Comparison of ENCODE assay signal across 8 cellular contexts in genomic region chr20:62822788-62823651, GRCh38. TPM values are rescaled to one million over a fixed set of nuclear protein-coding genes. Genes with fewer than 3 reads are reported as not detected.
DNase-seq lines count a peak whose midpoint lies in the region; ATAC-seq and TF ChIP-seq lines count a peak whose summit lies in the region.

No MANE protein-coding gene starts in this region.

- H3K27me3 ChIP-seq in prostate gland (replicated peaks; ENCODE audit: insufficient read depth): no peaks in the 10 kb centered on the region

- no peaks in the 10 kb centered on the region for H3K9me3 ChIP-seq in prostate gland

- no peak overlapping the region for H3K4me3 Mint-ChIP-seq in activated T-cell treated with anti-CD3 and anti-CD28 coated beads, Interleukin-2, amount 50 U/mL, for 4 hours
- no peak overlapping the region for H3K4me3 Mint-ChIP-seq in activated T-cell treated with anti-CD3 and anti-CD28 coated beads, Interleukin-2, amount 50 U/mL, for 24 hours

- H3K9me3 Mint-ChIP-seq in activated T-cell treated with anti-CD3 and anti-CD28 coated beads, Interleukin-2, amount 50 U/mL, for 4 hours: no peaks in the 10 kb centered on the region
- no peaks in the 10 kb centered on the region for H3K9me3 Mint-ChIP-seq in activated T-cell treated with anti-CD3 and anti-CD28 coated beads, Interleukin-2, amount 50 U/mL, for 24 hours

- H3K27ac ChIP-seq in caudate nucleus (ENCODE audit: low read depth, low read length): peak overlapping the region; percentile 36
- H3K27ac ChIP-seq in prostate gland: no peak overlapping the region

- no peaks in the 10 kb centered on the region for H3K4me1 ChIP-seq in prostate gland (replicated peaks)

- 80% methylated on average over 24 of the region's 24 CpGs for WGBS in prostate gland

- no peaks in the 10 kb centered on the region for H3K36me3 ChIP-seq in prostate gland

- TF ChIP-seq POLR2A in prostate gland (IDR thresholded peaks at IDR 0.05): no peak

- H3K4me3 ChIP-seq in retinal pigment epithelial cell (ENCODE audit: low read length): no peak overlapping the region
- no peak overlapping the region for H3K4me3 ChIP-seq in prostate gland

- no peak for DNase-seq in activated T-cell treated with anti-CD3 and anti-CD28 coated beads, Interleukin-2, amount 50 U/mL, for 4 hours
- no peak for DNase-seq in activated T-cell treated with anti-CD3 and anti-CD28 coated beads, Interleukin-2, amount 50 U/mL, for 24 hours
- peak; percentile 99 for DNase-seq in HuH-7 (ENCODE audit: low spot score)
- peak in 6 of 61 donors; percentile 12 to 28 (median 18) for DNase-seq in caudate nucleus (lab: John Stamatoyannopoulos, UW)
- no peak for DNase-seq in retinal pigment epithelial cell (ENCODE audit: low read depth)
- DNase-seq in prostate gland (ENCODE audit: low spot score): no peak

- no peak overlapping the region for H3K27ac Mint-ChIP-seq in activated T-cell treated with anti-CD3 and anti-CD28 coated beads, Interleukin-2, amount 50 U/mL, for 24 hours

- intact Hi-C loops in prostate gland (cut with DNase I): no loop called here

- H3K36me3 Mint-ChIP-seq in activated T-cell treated with anti-CD3 and anti-CD28 coated beads, Interleukin-2, amount 50 U/mL, for 4 hours (ENCODE audit: insufficient read depth): no peaks in the 10 kb centered on the region
- H3K36me3 Mint-ChIP-seq in activated T-cell treated with anti-CD3 and anti-CD28 coated beads, Interleukin-2, amount 50 U/mL, for 24 hours (ENCODE audit: low read depth): no peaks in the 10 kb centered on the region

- peaks cover 4% of the 10 kb centered on the region for H3K4me1 Mint-ChIP-seq in activated T-cell treated with anti-CD3 and anti-CD28 coated beads, Interleukin-2, amount 50 U/mL, for 4 hours (ENCODE audit: low read depth)
- H3K4me1 Mint-ChIP-seq in activated T-cell treated with anti-CD3 and anti-CD28 coated beads, Interleukin-2, amount 50 U/mL, for 24 hours (ENCODE audit: low read depth): no peaks in the 10 kb centered on the region

- ATAC-seq in activated T-cell treated with anti-CD3 and anti-CD28 coated beads, Interleukin-2, amount 50 U/mL, for 4 hours: peak; percentile 47 to 54
- no peak for ATAC-seq in GM19455 (IDR thresholded peaks at IDR 0.05; ENCODE audit: unreplicated experiment)

- peaks cover 12% of the 10 kb centered on the region for H3K27me3 Mint-ChIP-seq in activated T-cell treated with anti-CD3 and anti-CD28 coated beads, Interleukin-2, amount 50 U/mL, for 4 hours (ENCODE audit: low read depth)
- H3K27me3 Mint-ChIP-seq in activated T-cell treated with anti-CD3 and anti-CD28 coated beads, Interleukin-2, amount 50 U/mL, for 24 hours: peaks cover 17% of the 10 kb centered on the region

- TF ChIP-seq CTCF in retinal pigment epithelial cell (conservative IDR thresholded peaks at IDR 0.05; ENCODE audit: low read depth, low read length): peak; percentile 44
- peak in 1 of 4 experiments; percentile 39 for TF ChIP-seq CTCF in prostate gland (IDR thresholded peaks at IDR 0.05)

TF ChIP-seq in PFSK-1, 5 proteins besides CTCF, POLR2A, EP300 and RAD21:
- TF ChIP-seq TAF1 (IDR thresholded peaks at IDR 0.05; ENCODE audit: borderline replicate concordance, insufficient read depth, low read length) (no peak), REST (IDR thresholded peaks at IDR 0.05; ENCODE audit: insufficient read depth in 1 of 2, low read depth in 2 of 2, low read length in 2 of 2) (no peak), POLR2AphosphoS5 (IDR thresholded peaks at IDR 0.05; ENCODE audit: low read depth, low read length) (no peak), SIN3A (IDR thresholded peaks at IDR 0.05; ENCODE audit: borderline replicate concordance, insufficient read depth, low read length) (no peak), FOXP2 (optimal IDR thresholded peaks at IDR 0.05; ENCODE audit: borderline replicate concordance, extremely low read depth, extremely low read length, insufficient read depth) (peak; percentile 8)
TF ChIP-seq in PFSK-1: peak in this region for 1.

RNA-seq across cellular contexts. Expression of gene COL9A3, which starts 6.2 kb away (rescaled TPM):
- under 1 TPM; 0.10 to 0.33 (median 0.21) TPM for total RNA-seq in activated T-cell treated with anti-CD3 and anti-CD28 coated beads, Interleukin-2, amount 50 U/mL, for 4 hours
- polyA plus RNA-seq in PFSK-1 (2012; ENCODE audit: insufficient read length, low read depth): 3.0 TPM
- 1 to 10 TPM; 5.8 to 6.5 TPM for total RNA-seq in prostate gland

RNA-seq across cellular contexts. Expression of gene OGFR, which starts 18.4 kb away (rescaled TPM):
- 10 to 100 TPM; 45.8 to 57.9 (median 53.9) TPM for total RNA-seq in activated T-cell treated with anti-CD3 and anti-CD28 coated beads, Interleukin-2, amount 50 U/mL, for 4 hours
- polyA plus RNA-seq in PFSK-1 (2012; ENCODE audit: insufficient read length, low read depth): 71.7 TPM
- 10 to 100 TPM; 60.2 to 76.9 TPM for total RNA-seq in prostate gland

RNA-seq across cellular contexts. Expression of gene MRGBP, which starts 26.7 kb away (rescaled TPM):
- 10 to 100 TPM; 14.5 to 18.3 (median 18.1) TPM for total RNA-seq in activated T-cell treated with anti-CD3 and anti-CD28 coated beads, Interleukin-2, amount 50 U/mL, for 4 hours
- 30.3 TPM for polyA plus RNA-seq in PFSK-1 (2012; ENCODE audit: insufficient read length, low read depth)
- 10 to 100 TPM in 1 of 2 donors, 1 to 10 TPM in 1; 8.3 to 24.1 TPM for total RNA-seq in prostate gland

RNA-seq across cellular contexts. Expression of gene TCFL5, which starts 38.6 kb away (rescaled TPM):
- 1 to 10 TPM; 4.4 to 4.9 (median 4.5) TPM for total RNA-seq in activated T-cell treated with anti-CD3 and anti-CD28 coated beads, Interleukin-2, amount 50 U/mL, for 4 hours
- polyA plus RNA-seq in PFSK-1 (2012; ENCODE audit: insufficient read length, low read depth): 25.6 TPM
- total RNA-seq in prostate gland: 10 to 100 TPM in 1 of 2 donors, 1 to 10 TPM in 1; 7.1 to 24.8 TPM

Comparison
In these comparisons a context has a peak if more than half of its experiments do, and no peak if none do; other contexts are left out.
1. RNA of gene COL9A3, which starts 6.2 kb away (total RNA-seq): 5.8 to 6.5 TPM in prostate gland; 0.10 to 0.33 TPM in activated T-cell treated with anti-CD3 and anti-CD28 coated beads, Interleukin-2, amount 50 U/mL, for 4 hours; every median in the first group is over 4 times any median in the second.